In genomic region chr17:48604770-48605329, GRCh38 we compare ENCODE assay signal across 12 cellular contexts. TPM values are rescaled to one million over a fixed set of nuclear protein-coding genes. Genes with fewer than 3 reads are reported as not detected.
A peak's percentile ranks its signal among the peaks of the same experiment; 100 is the strongest.
DNase-seq lines count a peak whose midpoint lies in the region; ATAC-seq and TF ChIP-seq lines count a peak whose summit lies in the region.
"Had no signal": no experiment of that assay in that cellular context is flagged by ENCODE, and none has a peak within 500 bp of the region (broad histone marks: within the 10 kb centered on the region; RNA-seq: fewer than 3 reads in every experiment).

HOXB6 (minus strand) TSS chr17:48604986; CDS start chr17:48598150, 6,836 bp downstream.

- no peak within 1 kb of the TSS for H3K27ac Mint-ChIP-seq in activated CD4-positive, alpha-beta T cell treated with anti-CD3 and anti-CD28 coated beads, Interleukin-2, amount 10 ng/mL, durations not matched to agents 24 days and 14 days
- H3K27ac Mint-ChIP-seq in type B pancreatic cell, result peak within 1 kb of the TSS; percentile 66
- H3K27ac Mint-ChIP-seq: activated naive CD8-positive, alpha-beta T cell had no signal

- H3K4me1 Mint-ChIP-seq in activated CD4-positive, alpha-beta T cell treated with anti-CD3 and anti-CD28 coated beads, Interleukin-2, amount 10 ng/mL, durations not matched to agents 24 days and 14 days, result peaks cover 19% of the 10 kb centered on the region
- H3K4me1 Mint-ChIP-seq in type B pancreatic cell (ENCODE audit: unreplicated experiment), result peaks cover 15% of the 10 kb centered on the region

- H3K27me3 Mint-ChIP-seq in activated CD4-positive, alpha-beta T cell treated with anti-CD3 and anti-CD28 coated beads, Interleukin-2, amount 10 ng/mL, durations not matched to agents 24 days and 14 days, result peaks cover 87% of the 10 kb centered on the region
- peaks cover 99% of the 10 kb centered on the region for H3K27me3 Mint-ChIP-seq in type B pancreatic cell

- ATAC-seq in HG02678 (IDR thresholded peaks at IDR 0.05; ENCODE audit: unreplicated experiment) (no peak), HG03565 (IDR thresholded peaks at IDR 0.05; ENCODE audit: unreplicated experiment) (no peak)

- H3K9me3 Mint-ChIP-seq in activated CD4-positive, alpha-beta T cell treated with anti-CD3 and anti-CD28 coated beads, Interleukin-2, amount 10 ng/mL, durations not matched to agents 24 days and 14 days, result no peaks in the 10 kb centered on the region
- H3K9me3 Mint-ChIP-seq in type B pancreatic cell, result no peaks in the 10 kb centered on the region

- DNase-seq in activated CD4-positive, alpha-beta T cell treated with anti-CD3 and anti-CD28 coated beads, Interleukin-2, amount 10 ng/mL, durations not matched to agents 24 days and 14 days, result no peak
- no peak for DNase-seq in activated CD4-positive, alpha-beta T cell treated with anti-CD3 and anti-CD28 coated beads, Interleukin-2, amount 50 U/mL, for 1 hour
- no peak for DNase-seq in WERI-Rb-1
- no peak for DNase-seq in lower leg skin (ENCODE audit: low spot score in 2 of 2)
- no peak for DNase-seq in type B pancreatic cell (ENCODE audit: extremely low spot score, unreplicated experiment)
- DNase-seq in activated gamma-delta T cell (lab: John Stamatoyannopoulos, UW), result no peak
- DNase-seq: hippocampal formation, small intestine, thyroid gland had no signal

- peak within 1 kb of the TSS; percentile 21 for H3K4me3 Mint-ChIP-seq in activated CD4-positive, alpha-beta T cell treated with anti-CD3 and anti-CD28 coated beads, Interleukin-2, amount 10 ng/mL, durations not matched to agents 24 days and 14 days
- peak within 1 kb of the TSS; percentile 84 for H3K4me3 Mint-ChIP-seq in type B pancreatic cell
- H3K4me3 Mint-ChIP-seq: activated naive CD8-positive, alpha-beta T cell had no signal

- WGBS in lower leg skin, 2 donors, result 14 to 19% methylated on average over 16 of the region's 16 CpGs

- TF ChIP-seq CTCF in WERI-Rb-1 (IDR thresholded peaks at IDR 0.05; ENCODE audit: low read depth, low read length) (no peak), lower leg skin (IDR thresholded peaks at IDR 0.05) (no peak), type B pancreatic cell (conservative IDR thresholded peaks at IDR 0.05) (no peak)

- H3K4me3 ChIP-seq in WERI-Rb-1 (ENCODE audit: low read depth, low read length), result peak within 1 kb of the TSS; percentile 16
- H3K4me3 ChIP-seq in lower leg skin (ENCODE audit: low read depth, poor library complexity, severe bottlenecking), result peak within 1 kb of the TSS; percentile 35
- H3K4me3 ChIP-seq: thyroid gland had no signal

- H3K27me3 ChIP-seq in WERI-Rb-1 (ENCODE audit: insufficient read depth, low read depth, severe bottlenecking), result peaks cover 81% of the 10 kb centered on the region

- H3K27ac ChIP-seq in WERI-Rb-1, result no peak within 1 kb of the TSS
- H3K27ac ChIP-seq: thyroid gland had no signal

- TF ChIP-seq POLR2A in lower leg skin (IDR thresholded peaks at IDR 0.05), result no peak

- no peaks in the 10 kb centered on the region for H3K36me3 Mint-ChIP-seq in activated CD4-positive, alpha-beta T cell treated with anti-CD3 and anti-CD28 coated beads, Interleukin-2, amount 10 ng/mL, durations not matched to agents 24 days and 14 days (ENCODE audit: low read depth)
- peaks cover 22% of the 10 kb centered on the region for H3K36me3 Mint-ChIP-seq in type B pancreatic cell
- H3K36me3 Mint-ChIP-seq: activated naive CD8-positive, alpha-beta T cell had no signal

- peaks cover 5% of the 10 kb centered on the region for H3K9me3 ChIP-seq in WERI-Rb-1 (ENCODE audit: severe bottlenecking)
- H3K9me3 ChIP-seq: thyroid gland had no signal

- H3K36me3 ChIP-seq in WERI-Rb-1, result no peaks in the 10 kb centered on the region
- H3K36me3 ChIP-seq: thyroid gland had no signal

- intact Hi-C loops in activated CD4-positive, alpha-beta T cell treated with anti-CD3 and anti-CD28 coated beads, Interleukin-2, amount 10 ng/mL, durations not matched to agents 24 days and 14 days (cut with micrococcal nuclease), result no loop called here
- intact Hi-C loops in lower leg skin (cut with DNase I; ENCODE audit: low total_unique reads), result no loop called here

RNA-seq across cellular contexts. Expression of gene HOXB6, which starts in this region (rescaled TPM):
- total RNA-seq in activated CD4-positive, alpha-beta T cell treated with anti-CD3 and anti-CD28 coated beads, Interleukin-2, amount 10 ng/mL, durations not matched to agents 24 days and 14 days, result 0.33 and 0.36 TPM in 2 replicates
- total RNA-seq in lower leg skin (1 to 10 TPM in 1 of 4 donors, under 1 TPM in 3; 0.27 to 4.6 (median 0.45) TPM), type B pancreatic cell (ENCODE audit: low replicate concordance) (17.6 and 20.3 TPM in 2 replicates)
